28 cellular contexts compared by ENCODE assay signal in genomic region chr13:112063309-112063626, GRCh38. TPM values are rescaled to one million over a fixed set of nuclear protein-coding genes. Genes with fewer than 3 reads are reported as not detected.
DNase-seq lines count a peak whose midpoint lies in the region; FAIRE-seq and TF ChIP-seq lines count a peak whose summit lies in the region.
"Had no signal": no experiment of that assay in that cellular context is flagged by ENCODE, and none has a peak within 500 bp of the region (broad histone marks: within the 10 kb centered on the region; RNA-seq: fewer than 3 reads in every experiment).

No MANE protein-coding gene starts in this region.

- no peaks in the 10 kb centered on the region for H3K9me3 Mint-ChIP-seq in T-helper 1 cell treated with Interleukin-12 subunit alpha and Interleukin-12 subunit beta and Interleukin-4 antibody, amounts not matched to agents 30 μg/mL and 1 μg/mL, for 36 hours
- peaks cover 0 to 4% (median 2%) of the 10 kb centered on the region in 5 experiments for H3K9me3 Mint-ChIP-seq in brain
- no peaks in the 10 kb centered on the region for H3K9me3 Mint-ChIP-seq in nephron
- H3K9me3 Mint-ChIP-seq: activated B cell treated with CpG ODN at 0.5 μM for 24 hours had no signal

- peaks cover 100% of the 10 kb centered on the region for H3K27me3 ChIP-seq in BLaER1
- peaks cover 70% of the 10 kb centered on the region for H3K27me3 ChIP-seq in HAP-1 (ENCODE audit: low read depth)

- peaks cover 21% of the 10 kb centered on the region for H3K9me3 ChIP-seq in BLaER1
- no peaks in the 10 kb centered on the region for H3K9me3 ChIP-seq in HAP-1
- H3K9me3 ChIP-seq: heart right ventricle, left lung, MG63 had no signal

- no peaks in the 10 kb centered on the region for H3K36me3 ChIP-seq in BLaER1
- H3K36me3 ChIP-seq in HAP-1 (replicated peaks): no peaks in the 10 kb centered on the region
- H3K36me3 ChIP-seq: heart right ventricle, left lung, MG63 had no signal

- peak overlapping the region; percentile 42 for H3K4me3 Mint-ChIP-seq in T-helper 1 cell treated with Interleukin-12 subunit alpha and Interleukin-12 subunit beta and Interleukin-4 antibody, amounts not matched to agents 30 μg/mL and 1 μg/mL, for 36 hours
- peak overlapping the region; percentile 34 to 76 (median 64) for H3K4me3 Mint-ChIP-seq in brain
- H3K4me3 Mint-ChIP-seq in nephron: peak overlapping the region; percentile 7 to 65 (median 54)
- H3K4me3 Mint-ChIP-seq: activated B cell treated with CpG ODN at 0.5 μM for 24 hours; activated naive CD8-positive, alpha-beta T cell had no signal

- H4K20me1 ChIP-seq in BLaER1: peaks cover 89% of the 10 kb centered on the region

- DNase-seq in T-helper 1 cell: no peak
- DNase-seq in HAP-1 (ENCODE audit: low spot score in 2 of 2): no peak
- no peak for DNase-seq in D721Med (ENCODE audit: insufficient read length, low spot score)
- no peak for DNase-seq in RKO (ENCODE audit: low spot score)
- DNase-seq: 8988T; activated B cell treated with CpG ODN at 0.5 μM for 24 hours; activated CD8-positive, alpha-beta memory T cell treated with anti-CD3 and anti-CD28 coated beads for 24 hours; CD8-positive, alpha-beta memory T cell; cerebellar nuclear complex; heart right ventricle; immature natural killer cell; left lung; MG63; naive thymus-derived CD8-positive, alpha-beta T cell; NCI-H1417; NCI-H2081; NCI-H226; NCI-H82; stimulated activated CD4-positive, alpha-beta T cell treated with anti-CD3 and anti-CD28 coated beads, Interleukin-15, amount 100 ng/mL, for 24 hours; trophoblast cell had no signal

- peaks cover 2% of the 10 kb centered on the region for H3K36me3 Mint-ChIP-seq in T-helper 1 cell treated with Interleukin-12 subunit alpha and Interleukin-12 subunit beta and Interleukin-4 antibody, amounts not matched to agents 30 μg/mL and 1 μg/mL, for 36 hours (ENCODE audit: low read depth)
- no peaks in the 10 kb centered on the region for H3K36me3 Mint-ChIP-seq in brain
- no peaks in the 10 kb centered on the region for H3K36me3 Mint-ChIP-seq in nephron (ENCODE audit: low read depth)
- H3K36me3 Mint-ChIP-seq: activated naive CD8-positive, alpha-beta T cell had no signal

- H3K27ac Mint-ChIP-seq in T-helper 1 cell treated with Interleukin-12 subunit alpha and Interleukin-12 subunit beta and Interleukin-4 antibody, amounts not matched to agents 30 μg/mL and 1 μg/mL, for 36 hours: peak overlapping the region; percentile 38
- peak overlapping the region in 2 of 5 experiments; percentile 78 to 88 for H3K27ac Mint-ChIP-seq in brain
- H3K27ac Mint-ChIP-seq in nephron: no peak overlapping the region
- H3K27ac Mint-ChIP-seq: activated B cell treated with CpG ODN at 0.5 μM for 24 hours; activated naive CD8-positive, alpha-beta T cell; CD8-positive, alpha-beta memory T cell; immature natural killer cell had no signal

- H3K4me1 Mint-ChIP-seq in T-helper 1 cell treated with Interleukin-12 subunit alpha and Interleukin-12 subunit beta and Interleukin-4 antibody, amounts not matched to agents 30 μg/mL and 1 μg/mL, for 36 hours (ENCODE audit: low read depth): no peaks in the 10 kb centered on the region
- peaks cover 73% of the 10 kb centered on the region for H3K4me1 Mint-ChIP-seq in brain
- H3K4me1 Mint-ChIP-seq in nephron: peaks cover 14% of the 10 kb centered on the region

- no peak for FAIRE-seq in D721Med (lab: Jason Lieb, UNC)
- FAIRE-seq: G401.6, K562 had no signal

- TF ChIP-seq CTCF in brain (conservative IDR thresholded peaks at IDR 0.05) (no peak), nephron (IDR thresholded peaks at IDR 0.05; ENCODE audit: unreplicated experiment in 3 of 3) (no peak), D721Med (IDR thresholded peaks at IDR 0.05; ENCODE audit: insufficient read depth, missing control alignments) (no peak)

- peak overlapping the region; percentile 56 for H3K4me2 ChIP-seq in BLaER1

- H3K4me1 ChIP-seq in BLaER1: peaks cover 34% of the 10 kb centered on the region
- H3K4me1 ChIP-seq in HAP-1: no peaks in the 10 kb centered on the region

- H3K4me3 ChIP-seq in BLaER1: no peak overlapping the region
- no peak overlapping the region for H3K4me3 ChIP-seq in HAP-1
- H3K4me3 ChIP-seq: heart right ventricle, K562, left lung, MG63 had no signal

- no peak overlapping the region for H3K9ac ChIP-seq in BLaER1

- in situ Hi-C loops in HAP-1 (cut with MboI; ENCODE audit: low sequenced_read_pairs): loop anchor here (25.0 kb wide), 2 partner anchors 374 to 549 kb away; no protein-coding TSS in a partner anchor

- H3K27me3 Mint-ChIP-seq in T-helper 1 cell treated with Interleukin-12 subunit alpha and Interleukin-12 subunit beta and Interleukin-4 antibody, amounts not matched to agents 30 μg/mL and 1 μg/mL, for 36 hours (ENCODE audit: low read depth): peaks cover 71% of the 10 kb centered on the region
- peaks cover 38% of the 10 kb centered on the region for H3K27me3 Mint-ChIP-seq in brain
- H3K27me3 Mint-ChIP-seq in nephron (ENCODE audit: low read depth): peaks cover 94% of the 10 kb centered on the region

- H3K27ac ChIP-seq in BLaER1: no peak overlapping the region
- H3K27ac ChIP-seq: epithelial cell of prostate, heart right ventricle, left lung had no signal

RNA-seq across cellular contexts. Expression of gene SOX1, which starts 3.7 kb away (rescaled TPM):
- 98.5 TPM for polyA plus RNA-seq in brain (ENCODE audit: insufficient read depth, low read depth, low replicate concordance)
- polyA plus RNA-seq: CD8-positive, alpha-beta memory T cell; heart right ventricle; immature natural killer cell; K562; naive thymus-derived CD8-positive, alpha-beta T cell had no signal
